8 cellular contexts compared by ENCODE assay signal in genomic region chr17:38746004-38746892, GRCh38. TPM values are rescaled to one million over a fixed set of nuclear protein-coding genes. Genes with fewer than 3 reads are reported as not detected.
DNase-seq lines count a peak whose midpoint lies in the region; TF ChIP-seq lines count a peak whose summit lies in the region.

No MANE protein-coding gene starts in this region.

- H3K9me3 Mint-ChIP-seq in T-helper 2 cell treated with Interferon-gamma antibody and Interleukin-4, amounts not matched to agents 5 μg/mL and 100 μg/mL, for 36 hours, result no peaks in the 10 kb centered on the region
- no peaks in the 10 kb centered on the region for H3K9me3 Mint-ChIP-seq in activated CD4-positive, alpha-beta memory T cell treated with anti-CD3 and anti-CD28 coated beads for 36 hours

- no peak for DNase-seq in T-helper 2 cell treated with Interferon-gamma antibody and Interleukin-4, amounts not matched to agents 5 μg/mL and 100 μg/mL, for 36 hours (ENCODE audit: low spot score)
- no peak for DNase-seq in T-helper 2 cell
- no peak for DNase-seq in activated CD4-positive, alpha-beta memory T cell treated with anti-CD3 and anti-CD28 coated beads for 36 hours
- no peak for DNase-seq in stomach
- no peak for DNase-seq in CD1c-positive myeloid dendritic cell (ENCODE audit: extremely low spot score)
- no peak for DNase-seq in iPS-NIHi7 (ENCODE audit: extremely low spot score)
- DNase-seq in activated CD4-positive, CD25-positive, alpha-beta regulatory T cell treated with anti-CD3 and anti-CD28 coated beads, Interleukin-2, amount 50 U/mL, for 72 hours, result no peak

- WGBS in stomach, 5 donors, result 29 to 44% (median 35%) methylated on average over 8 of the region's 8 CpGs

- H3K4me1 Mint-ChIP-seq in T-helper 2 cell treated with Interferon-gamma antibody and Interleukin-4, amounts not matched to agents 5 μg/mL and 100 μg/mL, for 36 hours (ENCODE audit: low read depth), result peaks cover 33% of the 10 kb centered on the region
- peaks cover 19% of the 10 kb centered on the region for H3K4me1 Mint-ChIP-seq in activated CD4-positive, alpha-beta memory T cell treated with anti-CD3 and anti-CD28 coated beads for 36 hours (ENCODE audit: low read depth)

- no peaks in the 10 kb centered on the region for H3K9me3 ChIP-seq in iPS-15b (ENCODE audit: control insufficient read depth, insufficient read depth, low read length)
- no peaks in the 10 kb centered on the region for H3K9me3 ChIP-seq in stomach

- no peak overlapping the region for H3K9ac ChIP-seq in iPS-15b (ENCODE audit: low read depth, low read length)

- peak overlapping the region; percentile 56 for H3K27ac Mint-ChIP-seq in T-helper 2 cell treated with Interferon-gamma antibody and Interleukin-4, amounts not matched to agents 5 μg/mL and 100 μg/mL, for 36 hours
- H3K27ac Mint-ChIP-seq in activated CD4-positive, alpha-beta memory T cell treated with anti-CD3 and anti-CD28 coated beads for 36 hours, result no peak overlapping the region

- H3K36me3 ChIP-seq in iPS-15b (ENCODE audit: control insufficient read depth, insufficient read depth, low read length) (no peaks in the 10 kb centered on the region), stomach (no peaks in the 10 kb centered on the region)

- H3K36me3 Mint-ChIP-seq in T-helper 2 cell treated with Interferon-gamma antibody and Interleukin-4, amounts not matched to agents 5 μg/mL and 100 μg/mL, for 36 hours (ENCODE audit: low read depth), result no peaks in the 10 kb centered on the region
- H3K36me3 Mint-ChIP-seq in activated CD4-positive, alpha-beta memory T cell treated with anti-CD3 and anti-CD28 coated beads for 36 hours, result no peaks in the 10 kb centered on the region

- H3K27me3 ChIP-seq in iPS-15b (ENCODE audit: control insufficient read depth, insufficient read depth, low read length), result peaks cover 12% of the 10 kb centered on the region
- H3K27me3 ChIP-seq in stomach, result peaks cover 0 to 45% (median 15%) of the 10 kb centered on the region in 3 donors

- no peak for TF ChIP-seq EP300 in stomach (IDR thresholded peaks at IDR 0.05)

- intact Hi-C loops in activated CD4-positive, alpha-beta memory T cell treated with anti-CD3 and anti-CD28 coated beads for 36 hours (cut with micrococcal nuclease), result no loop called here
- intact Hi-C loops in stomach (cut with DNase I; ENCODE audit: low total_unique reads), result no loop called here

- peaks cover 39% of the 10 kb centered on the region for H3K27me3 Mint-ChIP-seq in T-helper 2 cell treated with Interferon-gamma antibody and Interleukin-4, amounts not matched to agents 5 μg/mL and 100 μg/mL, for 36 hours (ENCODE audit: low read depth)
- peaks cover 38% of the 10 kb centered on the region for H3K27me3 Mint-ChIP-seq in activated CD4-positive, alpha-beta memory T cell treated with anti-CD3 and anti-CD28 coated beads for 36 hours

- TF ChIP-seq CTCF in stomach (IDR thresholded peaks at IDR 0.05), result no peak

- H3K4me3 ChIP-seq in iPS-15b (ENCODE audit: low read depth, low read length), result peak overlapping the region; percentile 80
- peak overlapping the region; percentile 83 to 88 (median 84) for H3K4me3 ChIP-seq in stomach

- H3K4me1 ChIP-seq in iPS-15b (ENCODE audit: control insufficient read depth, insufficient read depth, low read length) (peaks cover 26% of the 10 kb centered on the region), stomach (peaks cover 75 to 100% (median 94%) of the 10 kb centered on the region in 4 donors)

- CTCF ChIA-PET in activated CD4-positive, alpha-beta memory T cell treated with anti-CD3 and anti-CD28 coated beads for 36 hours (lab: Charles Lee), result interaction anchor here (1.1 to 1.9 kb wide), 4 partner anchors 11 to 78 kb away, joined by 3 to 6 read pairs (median 4); no protein-coding TSS in a partner anchor

- POLR2A ChIA-PET in activated CD4-positive, alpha-beta memory T cell treated with anti-CD3 and anti-CD28 coated beads for 36 hours (lab: Charles Lee), result no interaction called here

- TF ChIP-seq POLR2A in stomach (IDR thresholded peaks at IDR 0.05), result no peak

- peak overlapping the region; percentile 22 to 94 (median 93) for H3K27ac ChIP-seq in stomach

- H3K4me3 Mint-ChIP-seq in T-helper 2 cell treated with Interferon-gamma antibody and Interleukin-4, amounts not matched to agents 5 μg/mL and 100 μg/mL, for 36 hours, result peak overlapping the region; percentile 74
- H3K4me3 Mint-ChIP-seq in activated CD4-positive, alpha-beta memory T cell treated with anti-CD3 and anti-CD28 coated beads for 36 hours, result peak overlapping the region; percentile 17

RNA-seq across cellular contexts. Expression of gene PCGF2, which starts 1.9 kb away (rescaled TPM):
- 1 to 10 TPM; 3.4 to 4.2 TPM for total RNA-seq in activated CD4-positive, alpha-beta memory T cell treated with anti-CD3 and anti-CD28 coated beads for 36 hours
- total RNA-seq in stomach, result 10 to 100 TPM in 2 of 5 donors, 1 to 10 TPM in 3; 5.8 to 31.9 (median 6.8) TPM
- 10 to 100 TPM; 34.3 to 62.8 (median 44.1) TPM for polyA plus RNA-seq in stomach

RNA-seq across cellular contexts. Expression of gene PSMB3, which starts 6.3 kb away (rescaled TPM):
- 100 to 1,000 TPM; 335 to 348 TPM for total RNA-seq in activated CD4-positive, alpha-beta memory T cell treated with anti-CD3 and anti-CD28 coated beads for 36 hours
- 100 to 1,000 TPM in 4 of 5 donors, 10 to 100 TPM in 1; 29.0 to 265 (median 133) TPM for total RNA-seq in stomach
- 100 to 1,000 TPM; 212 to 281 (median 252) TPM for polyA plus RNA-seq in stomach

RNA-seq across cellular contexts. Expression of gene CISD3, which starts 16.1 kb away (rescaled TPM):
- 10 to 100 TPM; 54.7 to 59.1 TPM for total RNA-seq in activated CD4-positive, alpha-beta memory T cell treated with anti-CD3 and anti-CD28 coated beads for 36 hours
- 10 to 100 TPM in 2 of 5 donors, 1 to 10 TPM in 3; 4.0 to 56.5 (median 7.0) TPM for total RNA-seq in stomach
- 10 to 100 TPM; 63.4 to 79.9 (median 76.5) TPM for polyA plus RNA-seq in stomach

RNA-seq across cellular contexts. Expression of gene MLLT6, which starts 41.2 kb away (rescaled TPM):
- 100 to 1,000 TPM; 204 to 221 TPM for total RNA-seq in activated CD4-positive, alpha-beta memory T cell treated with anti-CD3 and anti-CD28 coated beads for 36 hours
- total RNA-seq in stomach, result 100 to 1,000 TPM in 2 of 5 donors, 10 to 100 TPM in 3; 33.4 to 312 (median 81.7) TPM
- polyA plus RNA-seq in stomach, result 10 to 100 TPM; 26.0 to 36.0 (median 30.8) TPM

RNA-seq across cellular contexts. Expression of gene PIP4K2B, which starts 53.1 kb away (rescaled TPM):
- total RNA-seq in activated CD4-positive, alpha-beta memory T cell treated with anti-CD3 and anti-CD28 coated beads for 36 hours, result 10 to 100 TPM; 37.8 to 37.9 TPM
- 10 to 100 TPM; 23.1 to 99.2 (median 24.3) TPM for total RNA-seq in stomach
- polyA plus RNA-seq in stomach, result 10 to 100 TPM in 2 of 3 donors, 1 to 10 TPM in 1; 9.9 to 13.6 (median 11.8) TPM
